Comparison of ENCODE assay signal across 5 cellular contexts in genomic region chr10:66318761-66319160, GRCh38.
"Had no signal": no experiment of that assay in that cellular context is flagged by ENCODE, and none has a peak within 500 bp of the region (broad histone marks: within the 10 kb centered on the region; RNA-seq: fewer than 3 reads in every experiment).

No MANE protein-coding gene starts in this region.

- DNase-seq: IMR-90, KBM-7, KG1 had no signal

- H3K4me3 ChIP-seq: K562 had no signal

- H3K27ac ChIP-seq: HL-60 had no signal
